In the genomic region with DNA sequence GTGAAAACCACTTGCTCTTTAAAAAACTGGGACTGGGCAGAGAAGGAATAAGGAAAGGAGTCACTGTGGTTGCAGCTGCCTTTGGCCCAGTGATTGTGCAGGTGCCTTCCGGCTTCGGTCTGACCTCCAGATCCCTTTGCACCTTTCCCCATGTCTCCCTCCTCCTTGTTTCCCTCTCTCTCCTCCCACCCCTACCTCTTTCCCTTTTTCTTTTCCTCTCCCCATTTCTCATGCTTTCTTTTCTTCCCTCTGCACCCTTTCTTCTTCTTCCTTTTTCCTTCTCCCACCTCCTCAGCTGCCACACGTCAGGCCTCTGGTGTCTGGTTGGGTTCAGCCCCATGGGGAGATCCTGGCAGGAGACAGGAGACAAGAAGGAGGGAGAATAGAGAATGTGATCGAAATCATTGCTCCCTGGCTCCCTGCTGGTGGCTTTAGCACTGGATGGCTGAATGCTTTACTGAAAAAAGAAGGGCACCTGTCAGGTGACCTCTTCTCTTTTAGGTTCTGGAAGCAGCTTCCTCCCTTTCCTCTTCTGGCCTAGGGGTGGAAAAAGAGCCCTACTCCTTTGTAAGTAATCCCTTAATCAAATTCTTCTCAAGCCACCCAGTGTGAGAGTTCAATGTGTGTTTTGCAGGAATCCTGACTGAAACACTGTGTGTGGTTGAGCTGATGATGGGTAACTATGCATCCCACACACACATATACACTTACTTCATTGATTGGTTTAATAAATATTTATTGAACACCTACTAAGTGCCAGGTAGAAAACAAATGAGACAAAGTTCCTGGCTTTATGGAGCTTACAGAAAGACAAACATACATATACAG, we compare ENCODE assay signal across 21 cellular contexts.
"Had no signal": no experiment of that assay in that cellular context is flagged by ENCODE, and none has a peak within 500 bp of the region (broad histone marks: within the 10 kb centered on the region; RNA-seq: fewer than 3 reads in every experiment).

No MANE protein-coding gene starts in this region.

- H3K4me1 ChIP-seq: tibial artery, vagina had no signal

- H3K4me3 ChIP-seq: heart left ventricle, lung, right atrium auricular region, tibial artery, vagina had no signal

- DNase-seq: activated CD4-positive, alpha-beta T cell treated with anti-CD3 and anti-CD28 coated beads for 4 hours; activated gamma-delta T cell treated with Interleukin-2 at 50 U/mL for 16 hours; activated T-cell treated with anti-CD3 and anti-CD28 coated beads, Interleukin-2, amount 50 U/mL, for 4 hours; amniotic stem cell; heart left ventricle; stimulated activated naive CD4-positive, alpha-beta T cell; tibial artery had no signal

- H3K27ac ChIP-seq: heart left ventricle, right atrium auricular region, tibial artery, vagina had no signal

- H3K9me3 ChIP-seq: heart left ventricle, right atrium auricular region, tibial artery, vagina had no signal

- H3K27me3 Mint-ChIP-seq: progenitor cell of endocrine pancreas had no signal

- FAIRE-seq: frontal cortex, small intestine had no signal

- H3K4me3 Mint-ChIP-seq: activated CD4-positive, alpha-beta memory T cell treated with anti-CD3 and anti-CD28 coated beads, Interleukin-2, amount 10 ng/mL, durations not matched to agents 7 days and 5 days; activated naive CD8-positive, alpha-beta T cell; activated T-cell treated with anti-CD3 and anti-CD28 coated beads, Interleukin-2, amount 50 U/mL, for 4 hours; brain; central memory CD8-positive, alpha-beta T cell; dendritic cell treated with granulocyte-macrophage colony-stimulating factor and Interleukin-4, amounts not matched to agents 40 ng/mL and 50 ng/mL, for 4 days; effector memory CD8-positive, alpha-beta T cell; naive thymus-derived CD4-positive, alpha-beta T cell; T-cell had no signal

- H3K27me3 ChIP-seq: heart left ventricle, right atrium auricular region, vagina had no signal

- H3K36me3 ChIP-seq: heart left ventricle, right atrium auricular region, tibial artery, vagina had no signal

- H3K36me3 Mint-ChIP-seq: activated naive CD8-positive, alpha-beta T cell; brain; T-cell had no signal

- H3K27ac Mint-ChIP-seq: activated CD4-positive, alpha-beta memory T cell treated with anti-CD3 and anti-CD28 coated beads, Interleukin-2, amount 10 ng/mL, durations not matched to agents 7 days and 5 days; activated naive CD8-positive, alpha-beta T cell; dendritic cell treated with granulocyte-macrophage colony-stimulating factor and Interleukin-4, amounts not matched to agents 40 ng/mL and 50 ng/mL, for 4 days; effector memory CD8-positive, alpha-beta T cell; progenitor cell of endocrine pancreas had no signal

- H3K9me3 Mint-ChIP-seq: activated CD4-positive, alpha-beta memory T cell treated with anti-CD3 and anti-CD28 coated beads, Interleukin-2, amount 10 ng/mL, durations not matched to agents 7 days and 5 days; activated T-cell treated with anti-CD3 and anti-CD28 coated beads, Interleukin-2, amount 50 U/mL, for 4 hours; central memory CD8-positive, alpha-beta T cell; dendritic cell treated with granulocyte-macrophage colony-stimulating factor and Interleukin-4, amounts not matched to agents 40 ng/mL and 50 ng/mL, for 4 days; effector memory CD8-positive, alpha-beta T cell; naive thymus-derived CD4-positive, alpha-beta T cell; T-cell had no signal

- H3K4me1 Mint-ChIP-seq: central memory CD8-positive, alpha-beta T cell; T-cell had no signal
